In the genomic region with DNA sequence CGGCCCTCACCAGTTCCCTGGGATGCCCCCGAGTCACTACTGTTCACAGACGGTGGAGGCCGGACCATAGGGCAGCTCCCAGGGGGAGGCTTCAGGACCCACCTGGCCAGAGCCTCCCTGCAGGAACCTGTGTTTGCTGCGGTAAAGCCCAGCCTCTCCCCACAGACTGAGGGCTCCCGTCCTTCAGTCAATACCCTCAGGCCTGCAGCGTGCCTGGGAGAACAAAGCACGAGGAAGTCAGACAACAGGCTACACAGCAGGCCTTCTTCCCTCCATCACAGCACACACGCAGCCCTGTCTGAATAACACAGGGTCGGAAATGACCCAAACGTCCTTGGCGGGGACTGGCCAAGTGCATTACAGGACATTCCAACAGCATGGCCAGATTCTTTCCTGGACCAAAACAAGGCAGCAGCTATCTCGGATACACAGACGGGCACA, we compare ENCODE assay signal across 1 cellular context.
TF ChIP-seq lines count a peak whose summit lies in the region.

No MANE protein-coding gene starts in this region.

TF ChIP-seq in GM23338, 12 proteins besides CTCF, POLR2A, EP300 and RAD21 (continued from another document):
- TF ChIP-seq, protein P1, sequence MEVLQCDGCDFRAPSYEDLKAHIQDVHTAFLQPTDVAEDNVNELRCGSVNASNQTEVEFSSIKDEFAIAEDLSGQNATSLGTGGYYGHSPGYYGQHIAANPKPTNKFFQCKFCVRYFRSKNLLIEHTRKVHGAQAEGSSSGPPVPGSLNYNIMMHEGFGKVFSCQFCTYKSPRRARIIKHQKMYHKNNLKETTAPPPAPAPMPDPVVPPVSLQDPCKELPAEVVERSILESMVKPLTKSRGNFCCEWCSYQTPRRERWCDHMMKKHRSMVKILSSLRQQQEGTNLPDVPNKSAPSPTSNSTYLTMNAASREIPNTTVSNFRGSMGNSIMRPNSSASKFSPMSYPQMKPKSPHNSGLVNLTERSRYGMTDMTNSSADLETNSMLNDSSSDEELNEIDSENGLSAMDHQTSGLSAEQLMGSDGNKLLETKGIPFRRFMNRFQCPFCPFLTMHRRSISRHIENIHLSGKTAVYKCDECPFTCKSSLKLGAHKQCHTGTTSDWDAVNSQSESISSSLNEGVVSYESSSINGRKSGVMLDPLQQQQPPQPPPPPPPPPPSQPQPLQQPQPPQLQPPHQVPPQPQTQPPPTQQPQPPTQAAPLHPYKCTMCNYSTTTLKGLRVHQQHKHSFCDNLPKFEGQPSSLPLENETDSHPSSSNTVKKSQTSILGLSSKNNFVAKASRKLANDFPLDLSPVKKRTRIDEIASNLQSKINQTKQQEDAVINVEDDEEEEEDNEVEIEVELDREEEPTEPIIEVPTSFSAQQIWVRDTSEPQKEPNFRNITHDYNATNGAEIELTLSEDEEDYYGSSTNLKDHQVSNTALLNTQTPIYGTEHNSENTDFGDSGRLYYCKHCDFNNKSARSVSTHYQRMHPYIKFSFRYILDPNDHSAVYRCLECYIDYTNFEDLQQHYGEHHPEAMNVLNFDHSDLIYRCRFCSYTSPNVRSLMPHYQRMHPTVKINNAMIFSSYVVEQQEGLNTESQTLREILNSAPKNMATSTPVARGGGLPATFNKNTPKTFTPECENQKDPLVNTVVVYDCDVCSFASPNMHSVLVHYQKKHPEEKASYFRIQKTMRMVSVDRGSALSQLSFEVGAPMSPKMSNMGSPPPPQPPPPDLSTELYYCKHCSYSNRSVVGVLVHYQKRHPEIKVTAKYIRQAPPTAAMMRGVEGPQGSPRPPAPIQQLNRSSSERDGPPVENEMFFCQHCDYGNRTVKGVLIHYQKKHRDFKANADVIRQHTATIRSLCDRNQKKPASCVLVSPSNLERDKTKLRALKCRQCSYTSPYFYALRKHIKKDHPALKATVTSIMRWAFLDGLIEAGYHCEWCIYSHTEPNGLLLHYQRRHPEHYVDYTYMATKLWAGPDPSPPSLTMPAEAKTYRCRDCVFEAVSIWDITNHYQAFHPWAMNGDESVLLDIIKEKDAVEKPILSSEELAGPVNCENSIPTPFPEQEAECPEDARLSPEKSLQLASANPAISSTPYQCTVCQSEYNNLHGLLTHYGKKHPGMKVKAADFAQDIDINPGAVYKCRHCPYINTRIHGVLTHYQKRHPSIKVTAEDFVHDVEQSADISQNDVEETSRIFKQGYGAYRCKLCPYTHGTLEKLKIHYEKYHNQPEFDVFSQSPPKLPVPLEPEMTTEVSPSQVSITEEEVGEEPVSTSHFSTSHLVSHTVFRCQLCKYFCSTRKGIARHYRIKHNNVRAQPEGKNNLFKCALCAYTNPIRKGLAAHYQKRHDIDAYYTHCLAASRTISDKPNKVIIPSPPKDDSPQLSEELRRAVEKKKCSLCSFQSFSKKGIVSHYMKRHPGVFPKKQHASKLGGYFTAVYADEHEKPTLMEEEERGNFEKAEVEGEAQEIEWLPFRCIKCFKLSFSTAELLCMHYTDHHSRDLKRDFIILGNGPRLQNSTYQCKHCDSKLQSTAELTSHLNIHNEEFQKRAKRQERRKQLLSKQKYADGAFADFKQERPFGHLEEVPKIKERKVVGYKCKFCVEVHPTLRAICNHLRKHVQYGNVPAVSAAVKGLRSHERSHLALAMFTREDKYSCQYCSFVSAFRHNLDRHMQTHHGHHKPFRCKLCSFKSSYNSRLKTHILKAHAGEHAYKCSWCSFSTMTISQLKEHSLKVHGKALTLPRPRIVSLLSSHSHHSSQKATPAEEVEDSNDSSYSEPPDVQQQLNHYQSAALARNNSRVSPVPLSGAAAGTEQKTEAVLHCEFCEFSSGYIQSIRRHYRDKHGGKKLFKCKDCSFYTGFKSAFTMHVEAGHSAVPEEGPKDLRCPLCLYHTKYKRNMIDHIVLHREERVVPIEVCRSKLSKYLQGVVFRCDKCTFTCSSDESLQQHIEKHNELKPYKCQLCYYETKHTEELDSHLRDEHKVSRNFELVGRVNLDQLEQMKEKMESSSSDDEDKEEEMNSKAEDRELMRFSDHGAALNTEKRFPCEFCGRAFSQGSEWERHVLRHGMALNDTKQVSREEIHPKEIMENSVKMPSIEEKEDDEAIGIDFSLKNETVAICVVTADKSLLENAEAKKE (CRISPR knock-in tag; IDR thresholded peaks at IDR 0.05) = no peak
- TF ChIP-seq JUNB (IDR thresholded peaks at IDR 0.05; ENCODE audit: unreplicated experiment) = no peak
